In the genomic region with DNA sequence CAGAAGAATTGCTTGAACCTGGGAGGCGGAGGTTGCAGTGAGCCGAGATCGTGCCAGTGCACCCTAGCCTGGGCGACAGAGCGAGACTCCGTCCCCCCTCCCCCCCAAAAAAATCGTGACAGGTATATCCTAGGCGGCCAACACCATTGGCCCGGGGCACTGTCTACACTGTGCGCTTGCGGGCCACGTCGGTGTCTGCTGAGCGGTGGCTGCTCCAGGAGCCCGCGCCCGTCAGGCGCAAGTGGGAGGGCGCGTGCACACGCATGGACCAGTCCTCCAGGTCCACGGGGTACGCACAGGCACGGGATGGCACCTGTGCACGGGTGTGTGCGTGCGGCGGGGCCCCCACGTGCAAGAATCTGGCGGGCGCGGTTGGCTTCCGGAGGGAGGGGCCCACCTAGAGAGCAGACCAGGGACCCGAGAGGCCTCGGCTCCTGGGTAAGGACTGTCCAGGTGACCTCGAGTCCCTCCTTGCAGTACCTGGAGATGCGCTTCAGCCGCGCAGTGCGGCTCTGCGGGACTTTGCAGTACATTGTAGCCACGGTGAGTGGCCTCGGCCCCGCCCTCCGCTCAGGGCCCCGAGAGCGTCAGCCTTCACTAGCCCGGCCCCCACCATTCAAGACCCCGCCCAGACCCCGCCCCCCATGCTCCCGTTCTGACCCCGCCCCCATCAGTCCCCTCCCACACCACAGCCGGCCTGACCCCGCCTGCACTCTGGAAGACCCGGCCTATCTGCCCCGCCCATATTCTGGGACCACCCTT, we compare ENCODE assay signal across 1 cellular context.
TF ChIP-seq lines count a peak whose summit lies in the region.

No MANE protein-coding gene starts in this region.

TF ChIP-seq in K562, 482 proteins besides CTCF, POLR2A, EP300 and RAD21 (continued from another document):
- TF ChIP-seq, protein P1, sequence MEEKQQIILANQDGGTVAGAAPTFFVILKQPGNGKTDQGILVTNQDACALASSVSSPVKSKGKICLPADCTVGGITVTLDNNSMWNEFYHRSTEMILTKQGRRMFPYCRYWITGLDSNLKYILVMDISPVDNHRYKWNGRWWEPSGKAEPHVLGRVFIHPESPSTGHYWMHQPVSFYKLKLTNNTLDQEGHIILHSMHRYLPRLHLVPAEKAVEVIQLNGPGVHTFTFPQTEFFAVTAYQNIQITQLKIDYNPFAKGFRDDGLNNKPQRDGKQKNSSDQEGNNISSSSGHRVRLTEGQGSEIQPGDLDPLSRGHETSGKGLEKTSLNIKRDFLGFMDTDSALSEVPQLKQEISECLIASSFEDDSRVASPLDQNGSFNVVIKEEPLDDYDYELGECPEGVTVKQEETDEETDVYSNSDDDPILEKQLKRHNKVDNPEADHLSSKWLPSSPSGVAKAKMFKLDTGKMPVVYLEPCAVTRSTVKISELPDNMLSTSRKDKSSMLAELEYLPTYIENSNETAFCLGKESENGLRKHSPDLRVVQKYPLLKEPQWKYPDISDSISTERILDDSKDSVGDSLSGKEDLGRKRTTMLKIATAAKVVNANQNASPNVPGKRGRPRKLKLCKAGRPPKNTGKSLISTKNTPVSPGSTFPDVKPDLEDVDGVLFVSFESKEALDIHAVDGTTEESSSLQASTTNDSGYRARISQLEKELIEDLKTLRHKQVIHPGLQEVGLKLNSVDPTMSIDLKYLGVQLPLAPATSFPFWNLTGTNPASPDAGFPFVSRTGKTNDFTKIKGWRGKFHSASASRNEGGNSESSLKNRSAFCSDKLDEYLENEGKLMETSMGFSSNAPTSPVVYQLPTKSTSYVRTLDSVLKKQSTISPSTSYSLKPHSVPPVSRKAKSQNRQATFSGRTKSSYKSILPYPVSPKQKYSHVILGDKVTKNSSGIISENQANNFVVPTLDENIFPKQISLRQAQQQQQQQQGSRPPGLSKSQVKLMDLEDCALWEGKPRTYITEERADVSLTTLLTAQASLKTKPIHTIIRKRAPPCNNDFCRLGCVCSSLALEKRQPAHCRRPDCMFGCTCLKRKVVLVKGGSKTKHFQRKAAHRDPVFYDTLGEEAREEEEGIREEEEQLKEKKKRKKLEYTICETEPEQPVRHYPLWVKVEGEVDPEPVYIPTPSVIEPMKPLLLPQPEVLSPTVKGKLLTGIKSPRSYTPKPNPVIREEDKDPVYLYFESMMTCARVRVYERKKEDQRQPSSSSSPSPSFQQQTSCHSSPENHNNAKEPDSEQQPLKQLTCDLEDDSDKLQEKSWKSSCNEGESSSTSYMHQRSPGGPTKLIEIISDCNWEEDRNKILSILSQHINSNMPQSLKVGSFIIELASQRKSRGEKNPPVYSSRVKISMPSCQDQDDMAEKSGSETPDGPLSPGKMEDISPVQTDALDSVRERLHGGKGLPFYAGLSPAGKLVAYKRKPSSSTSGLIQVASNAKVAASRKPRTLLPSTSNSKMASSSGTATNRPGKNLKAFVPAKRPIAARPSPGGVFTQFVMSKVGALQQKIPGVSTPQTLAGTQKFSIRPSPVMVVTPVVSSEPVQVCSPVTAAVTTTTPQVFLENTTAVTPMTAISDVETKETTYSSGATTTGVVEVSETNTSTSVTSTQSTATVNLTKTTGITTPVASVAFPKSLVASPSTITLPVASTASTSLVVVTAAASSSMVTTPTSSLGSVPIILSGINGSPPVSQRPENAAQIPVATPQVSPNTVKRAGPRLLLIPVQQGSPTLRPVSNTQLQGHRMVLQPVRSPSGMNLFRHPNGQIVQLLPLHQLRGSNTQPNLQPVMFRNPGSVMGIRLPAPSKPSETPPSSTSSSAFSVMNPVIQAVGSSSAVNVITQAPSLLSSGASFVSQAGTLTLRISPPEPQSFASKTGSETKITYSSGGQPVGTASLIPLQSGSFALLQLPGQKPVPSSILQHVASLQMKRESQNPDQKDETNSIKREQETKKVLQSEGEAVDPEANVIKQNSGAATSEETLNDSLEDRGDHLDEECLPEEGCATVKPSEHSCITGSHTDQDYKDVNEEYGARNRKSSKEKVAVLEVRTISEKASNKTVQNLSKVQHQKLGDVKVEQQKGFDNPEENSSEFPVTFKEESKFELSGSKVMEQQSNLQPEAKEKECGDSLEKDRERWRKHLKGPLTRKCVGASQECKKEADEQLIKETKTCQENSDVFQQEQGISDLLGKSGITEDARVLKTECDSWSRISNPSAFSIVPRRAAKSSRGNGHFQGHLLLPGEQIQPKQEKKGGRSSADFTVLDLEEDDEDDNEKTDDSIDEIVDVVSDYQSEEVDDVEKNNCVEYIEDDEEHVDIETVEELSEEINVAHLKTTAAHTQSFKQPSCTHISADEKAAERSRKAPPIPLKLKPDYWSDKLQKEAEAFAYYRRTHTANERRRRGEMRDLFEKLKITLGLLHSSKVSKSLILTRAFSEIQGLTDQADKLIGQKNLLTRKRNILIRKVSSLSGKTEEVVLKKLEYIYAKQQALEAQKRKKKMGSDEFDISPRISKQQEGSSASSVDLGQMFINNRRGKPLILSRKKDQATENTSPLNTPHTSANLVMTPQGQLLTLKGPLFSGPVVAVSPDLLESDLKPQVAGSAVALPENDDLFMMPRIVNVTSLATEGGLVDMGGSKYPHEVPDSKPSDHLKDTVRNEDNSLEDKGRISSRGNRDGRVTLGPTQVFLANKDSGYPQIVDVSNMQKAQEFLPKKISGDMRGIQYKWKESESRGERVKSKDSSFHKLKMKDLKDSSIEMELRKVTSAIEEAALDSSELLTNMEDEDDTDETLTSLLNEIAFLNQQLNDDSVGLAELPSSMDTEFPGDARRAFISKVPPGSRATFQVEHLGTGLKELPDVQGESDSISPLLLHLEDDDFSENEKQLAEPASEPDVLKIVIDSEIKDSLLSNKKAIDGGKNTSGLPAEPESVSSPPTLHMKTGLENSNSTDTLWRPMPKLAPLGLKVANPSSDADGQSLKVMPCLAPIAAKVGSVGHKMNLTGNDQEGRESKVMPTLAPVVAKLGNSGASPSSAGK (IDR thresholded peaks at IDR 0.05) = peak; percentile 63; the same call in 1 of the 2 replicates
- TF ChIP-seq ZSCAN29 (IDR thresholded peaks at IDR 0.05) (0 out of 2 replicates have a peak, but pooled peaks have one; percentile 22), NR2C2 (CRISPR knock-in tag; IDR thresholded peaks at IDR 0.05) (0 out of 2 replicates have a peak, but pooled peaks have one; percentile 19), NR2C2 (tag; IDR thresholded peaks at IDR 0.05) (no peak), CREM (IDR thresholded peaks at IDR 0.05; ENCODE audit: low read depth) (0 out of 2 replicates have a peak, but pooled peaks have one; percentile 26), NR4A1 (CRISPR knock-in tag; IDR thresholded peaks at IDR 0.05) (no peak), NR4A1 (tag; IDR thresholded peaks at IDR 0.05) (no peak), MYC (IDR thresholded peaks at IDR 0.05; ENCODE audit: low read depth, low read length) (0 out of 2 replicates have a peak, but pooled peaks have one; percentile 19), MYC (CRISPR knock-in tag; IDR thresholded peaks at IDR 0.05; ENCODE audit: borderline replicate concordance, low read depth) (no peak), CBFA2T2 (conservative IDR thresholded peaks at IDR 0.05) (no peak), THRAP3 (IDR thresholded peaks at IDR 0.05; ENCODE audit: borderline replicate concordance) (no peak), ZFX (CRISPR knock-in tag; IDR thresholded peaks at IDR 0.05) (peak; percentile 16; the same call in 1 of the 2 replicates), RB1 (IDR thresholded peaks at IDR 0.05; ENCODE audit: low read depth) (peak; percentile 21; the same call in 1 of the 2 replicates), HDAC1 (IDR thresholded peaks at IDR 0.05) (0 out of 4 replicates have a peak, but pooled peaks of 1 of the 2 experiments have one; percentile 3), ZNF121 (CRISPR knock-in tag; conservative IDR thresholded peaks at IDR 0.05) (no peak), PURB (CRISPR knock-in tag; IDR thresholded peaks at IDR 0.05; ENCODE audit: low read depth) (no peak), HMGN3 (IDR thresholded peaks at IDR 0.05; ENCODE audit: borderline replicate concordance, extremely low read depth, insufficient read length, low read depth, low read length) (no peak)
- TF ChIP-seq, protein P2, sequence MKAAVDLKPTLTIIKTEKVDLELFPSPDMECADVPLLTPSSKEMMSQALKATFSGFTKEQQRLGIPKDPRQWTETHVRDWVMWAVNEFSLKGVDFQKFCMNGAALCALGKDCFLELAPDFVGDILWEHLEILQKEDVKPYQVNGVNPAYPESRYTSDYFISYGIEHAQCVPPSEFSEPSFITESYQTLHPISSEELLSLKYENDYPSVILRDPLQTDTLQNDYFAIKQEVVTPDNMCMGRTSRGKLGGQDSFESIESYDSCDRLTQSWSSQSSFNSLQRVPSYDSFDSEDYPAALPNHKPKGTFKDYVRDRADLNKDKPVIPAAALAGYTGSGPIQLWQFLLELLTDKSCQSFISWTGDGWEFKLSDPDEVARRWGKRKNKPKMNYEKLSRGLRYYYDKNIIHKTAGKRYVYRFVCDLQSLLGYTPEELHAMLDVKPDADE (conservative IDR thresholded peaks at IDR 0.05; ENCODE audit: control insufficient read depth, low read depth, low read length) = 0 out of 2 replicates have a peak, but pooled peaks have one; percentile 5
- TF ChIP-seq, protein P3, sequence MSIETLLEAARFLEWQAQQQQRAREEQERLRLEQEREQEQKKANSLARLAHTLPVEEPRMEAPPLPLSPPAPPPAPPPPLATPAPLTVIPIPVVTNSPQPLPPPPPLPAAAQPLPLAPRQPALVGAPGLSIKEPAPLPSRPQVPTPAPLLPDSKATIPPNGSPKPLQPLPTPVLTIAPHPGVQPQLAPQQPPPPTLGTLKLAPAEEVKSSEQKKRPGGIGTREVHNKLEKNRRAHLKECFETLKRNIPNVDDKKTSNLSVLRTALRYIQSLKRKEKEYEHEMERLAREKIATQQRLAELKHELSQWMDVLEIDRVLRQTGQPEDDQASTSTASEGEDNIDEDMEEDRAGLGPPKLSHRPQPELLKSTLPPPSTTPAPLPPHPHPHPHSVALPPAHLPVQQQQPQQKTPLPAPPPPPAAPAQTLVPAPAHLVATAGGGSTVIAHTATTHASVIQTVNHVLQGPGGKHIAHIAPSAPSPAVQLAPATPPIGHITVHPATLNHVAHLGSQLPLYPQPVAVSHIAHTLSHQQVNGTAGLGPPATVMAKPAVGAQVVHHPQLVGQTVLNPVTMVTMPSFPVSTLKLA (conservative IDR thresholded peaks at IDR 0.05) = peak in 1 of 2 experiments; percentile 77; a peak in 3 of 4 replicates
- TF ChIP-seq, protein P4, sequence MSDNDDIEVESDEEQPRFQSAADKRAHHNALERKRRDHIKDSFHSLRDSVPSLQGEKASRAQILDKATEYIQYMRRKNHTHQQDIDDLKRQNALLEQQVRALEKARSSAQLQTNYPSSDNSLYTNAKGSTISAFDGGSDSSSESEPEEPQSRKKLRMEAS (CRISPR knock-in tag; IDR thresholded peaks at IDR 0.05) = peak; percentile 84
- TF ChIP-seq, protein P5, sequence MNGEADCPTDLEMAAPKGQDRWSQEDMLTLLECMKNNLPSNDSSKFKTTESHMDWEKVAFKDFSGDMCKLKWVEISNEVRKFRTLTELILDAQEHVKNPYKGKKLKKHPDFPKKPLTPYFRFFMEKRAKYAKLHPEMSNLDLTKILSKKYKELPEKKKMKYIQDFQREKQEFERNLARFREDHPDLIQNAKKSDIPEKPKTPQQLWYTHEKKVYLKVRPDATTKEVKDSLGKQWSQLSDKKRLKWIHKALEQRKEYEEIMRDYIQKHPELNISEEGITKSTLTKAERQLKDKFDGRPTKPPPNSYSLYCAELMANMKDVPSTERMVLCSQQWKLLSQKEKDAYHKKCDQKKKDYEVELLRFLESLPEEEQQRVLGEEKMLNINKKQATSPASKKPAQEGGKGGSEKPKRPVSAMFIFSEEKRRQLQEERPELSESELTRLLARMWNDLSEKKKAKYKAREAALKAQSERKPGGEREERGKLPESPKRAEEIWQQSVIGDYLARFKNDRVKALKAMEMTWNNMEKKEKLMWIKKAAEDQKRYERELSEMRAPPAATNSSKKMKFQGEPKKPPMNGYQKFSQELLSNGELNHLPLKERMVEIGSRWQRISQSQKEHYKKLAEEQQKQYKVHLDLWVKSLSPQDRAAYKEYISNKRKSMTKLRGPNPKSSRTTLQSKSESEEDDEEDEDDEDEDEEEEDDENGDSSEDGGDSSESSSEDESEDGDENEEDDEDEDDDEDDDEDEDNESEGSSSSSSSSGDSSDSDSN (IDR thresholded peaks at IDR 0.05; ENCODE audit: borderline replicate concordance in 1 of 2, low read depth in 2 of 2, low read length in 2 of 2) = no peak
TF ChIP-seq in K562: peak in this region for 26.
